ENCODE assay signal across 28 cellular contexts in genomic region chr6:36791553-36792171, GRCh38. TPM values are rescaled to one million over a fixed set of nuclear protein-coding genes. Genes with fewer than 3 reads are reported as not detected.
"Had no signal": no experiment of that assay in that cellular context is flagged by ENCODE, and none has a peak within 500 bp of the region (broad histone marks: within the 10 kb centered on the region; RNA-seq: fewer than 3 reads in every experiment).

No MANE protein-coding gene starts in this region.

- H3K9me3 ChIP-seq: Peyer's patch had no signal

- H3K36me3 ChIP-seq: Peyer's patch had no signal

- H3K4me3 Mint-ChIP-seq: activated CD4-positive, alpha-beta memory T cell treated with anti-CD3 and anti-CD28 coated beads for 36 hours; activated CD4-positive, alpha-beta T cell treated with anti-CD3 and anti-CD28 coated beads, Interleukin-2, amount 10 ng/mL, durations not matched to agents 7 days and 5 days; activated naive CD8-positive, alpha-beta T cell treated with anti-CD3 and anti-CD28 coated beads for 36 hours; activated T-cell treated with anti-CD3 and anti-CD28 coated beads, Interleukin-2, amount 50 U/mL, for 4 hours; T-helper 17 cell had no signal

- H3K36me3 Mint-ChIP-seq: activated CD4-positive, alpha-beta memory T cell treated with anti-CD3 and anti-CD28 coated beads for 36 hours; activated naive CD8-positive, alpha-beta T cell treated with anti-CD3 and anti-CD28 coated beads for 36 hours had no signal

- H3K4me1 ChIP-seq: Peyer's patch had no signal

- DNase-seq: activated CD4-positive, alpha-beta memory T cell treated with anti-CD3 and anti-CD28 coated beads for 36 hours; activated CD4-positive, alpha-beta T cell treated with anti-CD3 and anti-CD28 coated beads, Interleukin-2, amount 10 ng/mL, durations not matched to agents 7 days and 5 days; activated CD4-positive, CD25-positive, alpha-beta regulatory T cell; activated CD8-positive, alpha-beta memory T cell treated with anti-CD3 and anti-CD28 coated beads for 24 hours; activated effector memory CD4-positive, alpha-beta T cell treated with anti-CD3 and anti-CD28 coated beads, Interleukin-2, amount 50 U/mL, for 16 hours; activated naive CD4-positive, alpha-beta T cell treated with Interleukin-2 at 50 U/mL for 16 hours; activated naive CD8-positive, alpha-beta T cell treated with anti-CD3 and anti-CD28 coated beads for 36 hours; activated T-cell treated with anti-CD3 and anti-CD28 coated beads, Interleukin-2, amount 50 U/mL, for 4 hours; aorta; central memory CD4-positive, alpha-beta T cell; IMR-90; KG1; NCI-H1092; NCI-H1417 treated with DMSO at 0.1 percent for 48 hours; NCI-H1694; NCI-H2029; NCI-H446; NCI-H524 treated with DMSO at 0.1 percent for 48 hours; NCI-H774; Peyer's patch; Right ventricle myocardium superior; T-helper 17 cell; T-helper 9 cell had no signal

- H3K27me3 ChIP-seq: Peyer's patch had no signal

- H3K9me3 Mint-ChIP-seq: activated CD4-positive, alpha-beta memory T cell treated with anti-CD3 and anti-CD28 coated beads for 36 hours; activated CD4-positive, alpha-beta T cell treated with anti-CD3 and anti-CD28 coated beads, Interleukin-2, amount 10 ng/mL, durations not matched to agents 7 days and 5 days; activated naive CD8-positive, alpha-beta T cell treated with anti-CD3 and anti-CD28 coated beads for 36 hours; activated T-cell treated with anti-CD3 and anti-CD28 coated beads, Interleukin-2, amount 50 U/mL, for 4 hours had no signal

- H3K4me3 ChIP-seq: Peyer's patch had no signal

- H3K27ac Mint-ChIP-seq: activated CD4-positive, alpha-beta memory T cell treated with anti-CD3 and anti-CD28 coated beads for 36 hours; activated CD4-positive, alpha-beta T cell treated with anti-CD3 and anti-CD28 coated beads, Interleukin-2, amount 10 ng/mL, durations not matched to agents 7 days and 5 days; activated naive CD8-positive, alpha-beta T cell treated with anti-CD3 and anti-CD28 coated beads for 36 hours; T-helper 17 cell had no signal

- H3K27ac ChIP-seq: Peyer's patch, RWPE1, VCaP had no signal

RNA-seq across cellular contexts. Expression of gene CPNE5, which starts 47.6 kb away (rescaled TPM):
- total RNA-seq: bronchial epithelial cell, chondrocyte, IMR-90, LHCN-M2 had no signal
